ENCODE assay signal across 8 cellular contexts in genomic region chr6:47083586-47084047, GRCh38. TPM values are rescaled to one million over a fixed set of nuclear protein-coding genes. Genes with fewer than 3 reads are reported as not detected.
DNase-seq lines count a peak whose midpoint lies in the region; ATAC-seq and TF ChIP-seq lines count a peak whose summit lies in the region.

No MANE protein-coding gene starts in this region.

- H3K4me2 ChIP-seq in PC-9 (no peak overlapping the region), neural progenitor cell (no peak overlapping the region)

- no peaks in the 10 kb centered on the region for H3K9me3 Mint-ChIP-seq in neural progenitor cell

- H3K27ac ChIP-seq in PC-9 (no peak overlapping the region), gastroesophageal sphincter (peak overlapping the region; percentile 30 to 76 (median 66)), WERI-Rb-1 (no peak overlapping the region), neural progenitor cell (no peak overlapping the region)

- H3K27me3 Mint-ChIP-seq in neural progenitor cell (ENCODE audit: insufficient read depth, low read depth), result peaks cover 3% of the 10 kb centered on the region

- H3F3A ChIP-seq in PC-9 (ENCODE audit: insufficient read depth, low read depth), result peaks cover 12% of the 10 kb centered on the region; the same call in 1 of the 2 replicates
- H3F3A ChIP-seq in neural progenitor cell (ENCODE audit: low read depth), result no peaks in the 10 kb centered on the region

- H3K9me3 ChIP-seq in PC-9 (ENCODE audit: insufficient read depth, low read depth) (peaks cover 6% of the 10 kb centered on the region; the same call in 1 of the 2 replicates), gastroesophageal sphincter (no peaks in the 10 kb centered on the region), WERI-Rb-1 (ENCODE audit: severe bottlenecking) (no peaks in the 10 kb centered on the region), neural progenitor cell (ENCODE audit: low read depth) (no peaks in the 10 kb centered on the region)

- H3K27ac Mint-ChIP-seq in neural progenitor cell, result no peak overlapping the region

- POLR2A ChIA-PET in PC-9 (lab: Charles Lee; ENCODE audit: unreplicated experiment), result no interaction called here

- CTCF ChIA-PET in PC-9 (lab: Charles Lee), result no interaction called here

- ATAC-seq in gastroesophageal sphincter (peak; percentile 97), sciatic nerve (peak; percentile 96), GM18868 (IDR thresholded peaks at IDR 0.05; ENCODE audit: unreplicated experiment) (no peak)

- H3K36me3 Mint-ChIP-seq in neural progenitor cell, result no peaks in the 10 kb centered on the region

- H3K36me3 ChIP-seq in PC-9 (ENCODE audit: low read depth) (no peaks in the 10 kb centered on the region), gastroesophageal sphincter (no peaks in the 10 kb centered on the region), WERI-Rb-1 (no peaks in the 10 kb centered on the region), neural progenitor cell (no peaks in the 10 kb centered on the region)

- TF ChIP-seq CTCF in PC-9 (conservative IDR thresholded peaks at IDR 0.05) (no peak), gastroesophageal sphincter (IDR thresholded peaks at IDR 0.05) (no peak), WERI-Rb-1 (IDR thresholded peaks at IDR 0.05; ENCODE audit: low read depth, low read length) (no peak), neural progenitor cell (IDR thresholded peaks at IDR 0.05) (no peak)

- no peak overlapping the region for H3K4me3 ChIP-seq in PC-9
- H3K4me3 ChIP-seq in gastroesophageal sphincter, result peak overlapping the region; percentile 2 to 15
- no peak overlapping the region for H3K4me3 ChIP-seq in WERI-Rb-1 (ENCODE audit: low read depth, low read length)
- no peak overlapping the region for H3K4me3 ChIP-seq in neural progenitor cell

- no peaks in the 10 kb centered on the region for H3K4me1 Mint-ChIP-seq in neural progenitor cell

- H3K4me3 Mint-ChIP-seq in neural progenitor cell, result no peak overlapping the region

- 0% methylated on average over 1 of the region's 3 CpGs for WGBS in gastroesophageal sphincter (ENCODE audit: low coverage in 1 of 2), 2 donors

- H2AFZ ChIP-seq in PC-9, result no peak overlapping the region
- no peak overlapping the region for H2AFZ ChIP-seq in neural progenitor cell (replicated peaks)

- H3K4me1 ChIP-seq in PC-9 (replicated peaks; ENCODE audit: insufficient read depth) (peaks cover 21% of the 10 kb centered on the region), gastroesophageal sphincter (peaks cover 11 to 37% (median 11%) of the 10 kb centered on the region in 3 donors), neural progenitor cell (no peaks in the 10 kb centered on the region)

- no peaks in the 10 kb centered on the region for H3K27me3 ChIP-seq in PC-9 (ENCODE audit: insufficient read depth, low read depth)
- H3K27me3 ChIP-seq in gastroesophageal sphincter, result no peaks in the 10 kb centered on the region
- H3K27me3 ChIP-seq in WERI-Rb-1 (ENCODE audit: insufficient read depth, low read depth, severe bottlenecking), result no peaks in the 10 kb centered on the region
- H3K27me3 ChIP-seq in neural progenitor cell, result no peaks in the 10 kb centered on the region

- H4K20me1 ChIP-seq in PC-9 (ENCODE audit: insufficient read depth) (no peaks in the 10 kb centered on the region), neural progenitor cell (ENCODE audit: low read depth) (no peaks in the 10 kb centered on the region)

- no peak overlapping the region for H3K9ac ChIP-seq in neural progenitor cell

- H3K9me2 ChIP-seq in PC-9 (ENCODE audit: insufficient read depth), result no peaks in the 10 kb centered on the region

- TF ChIP-seq EP300 in gastroesophageal sphincter (IDR thresholded peaks at IDR 0.05), result no peak

- no peak for TF ChIP-seq POLR2A in gastroesophageal sphincter (IDR thresholded peaks at IDR 0.05)

- H3K79me2 ChIP-seq in PC-9 (ENCODE audit: low read depth), result no peaks in the 10 kb centered on the region
- no peaks in the 10 kb centered on the region for H3K79me2 ChIP-seq in neural progenitor cell (ENCODE audit: low read depth)

- intact Hi-C loops in PC-9 (cut with micrococcal nuclease; ENCODE audit: unreplicated experiment), result loop anchor here (1.0 kb wide), 1 partner anchor 24 kb away; no protein-coding TSS in a partner anchor
- intact Hi-C loops in sciatic nerve (cut with DNase I), result no loop called here

- BruUV-seq in PC-9 (replicated peaks; lab: Mats Ljungman, UMichigan), result no TSS peak

- DNase-seq in ELF-1 (ENCODE audit: low read depth, low spot score), result peak; percentile 83
- DNase-seq in PC-9, result peak; percentile 53 to 81
- DNase-seq in sciatic nerve (ENCODE audit: low spot score), result peak; percentile 81
- no peak for DNase-seq in WERI-Rb-1
- no peak for DNase-seq in neural progenitor cell (ENCODE audit: low spot score)
- no peak for DNase-seq in activated T-cell treated with anti-CD3 and anti-CD28 coated beads, Interleukin-2, amount 50 U/mL, for 48 hours

RNA-seq across cellular contexts. Expression of gene ADGRF1, which starts 41.5 kb away (rescaled TPM):
- total RNA-seq in PC-9 (2021) (112 and 162 TPM in 2 replicates), gastroesophageal sphincter (1 to 10 TPM in 1 of 4 donors, not detected in 3; 1.8 TPM), sciatic nerve (0.09 TPM), neural progenitor cell (ENCODE audit: low replicate concordance) (not detected in 2 replicates)

Comparison
In these comparisons a context has a peak if more than half of its experiments do, and no peak if none do; other contexts are left out.
1. DNase-seq: peak in ELF-1 (single experiment), PC-9 (2 of 2) and sciatic nerve (single experiment); none in WERI-Rb-1 (single experiment), neural progenitor cell (single experiment) and activated T-cell treated with anti-CD3 and anti-CD28 coated beads, Interleukin-2, amount 50 U/mL, for 48 hours (0 of 2).
2. H3K27ac ChIP-seq: peak in gastroesophageal sphincter (4 of 4); none in PC-9 (single experiment), WERI-Rb-1 (single experiment) and neural progenitor cell (single experiment).
3. H3K4me3 ChIP-seq: peak in gastroesophageal sphincter (2 of 2); none in PC-9 (single experiment), WERI-Rb-1 (single experiment) and neural progenitor cell (single experiment).
4. RNA of gene ADGRF1, which starts 41.5 kb away (total RNA-seq): 112 to 162 TPM in PC-9; 0.09 TPM in sciatic nerve (single experiment), 1.8 TPM in gastroesophageal sphincter and not detected in neural progenitor cell; every median in the first group is over 10 times any median in the second.